8 cellular contexts compared by ENCODE assay signal in genomic region chr2:127086800-127087737, GRCh38. TPM values are rescaled to one million over a fixed set of nuclear protein-coding genes. Genes with fewer than 3 reads are reported as not detected.
DNase-seq lines count a peak whose midpoint lies in the region; ATAC-seq, FAIRE-seq and TF ChIP-seq lines count a peak whose summit lies in the region.

No MANE protein-coding gene starts in this region.

- H3K9me3 ChIP-seq in pancreas, result no peaks in the 10 kb centered on the region

- intact Hi-C loops in pancreas (cut with DNase I), result no loop called here

- no peaks in the 10 kb centered on the region for H3K27me3 ChIP-seq in pancreas

- H3K27ac ChIP-seq in pancreas, result peak overlapping the region in 1 of 4 donors; percentile 23

- TF ChIP-seq CTCF in fibroblast of pulmonary artery (IDR thresholded peaks at IDR 0.05; ENCODE audit: low read length, missing control alignments) (no peak), pancreas (IDR thresholded peaks at IDR 0.05) (no peak)

- FAIRE-seq in pancreas (lab: Jason Lieb, UNC), result no peak

- DNase-seq in SK-N-DZ (ENCODE audit: low spot score), result peak; percentile 70
- DNase-seq in fibroblast of pulmonary artery (ENCODE audit: low read depth), result peak; percentile 93
- DNase-seq in pancreas, result peak in 2 of 6 donors; percentile 21 to 66
- no peak for DNase-seq in NCI-H510A treated with DMSO at 0.1 percent for 48 hours (lab: John Stamatoyannopoulos, UW)
- no peak for DNase-seq in activated gamma-delta T cell (lab: John Stamatoyannopoulos, UW)
- no peak for DNase-seq in cerebellum (ENCODE audit: low spot score)

- peak; percentile 81 for ATAC-seq in GM18873 (IDR thresholded peaks at IDR 0.05; ENCODE audit: low FRiP score, unreplicated experiment)
- peak; percentile 65 for ATAC-seq in HG02981 (IDR thresholded peaks at IDR 0.05; ENCODE audit: unreplicated experiment)
- ATAC-seq in pancreas, result peak; percentile 24 to 47 (median 39)

- WGBS in pancreas, 2 donors, result 58 to 61% methylated on average over 25 to 26 of the region's 26 CpGs

- H3K36me3 ChIP-seq in pancreas, result no peaks in the 10 kb centered on the region

- H3K4me3 ChIP-seq in fibroblast of pulmonary artery (replicated peaks; ENCODE audit: low read depth, low read length), result peak overlapping the region; percentile 30
- peak overlapping the region in 1 of 4 donors; percentile 17 for H3K4me3 ChIP-seq in pancreas

- H3K4me1 ChIP-seq in pancreas, result no peaks in the 10 kb centered on the region

RNA-seq across cellular contexts. Expression of gene BIN1, which starts 19.9 kb away (rescaled TPM):
- 73.3 and 73.9 TPM in 2 replicates for polyA plus RNA-seq in SK-N-DZ (2014; cell fraction: cytosol; rRNA removed)
- 151 and 178 TPM in 2 replicates for polyA plus RNA-seq in SK-N-DZ (2014; cell fraction: nucleus; rRNA removed)
- total RNA-seq in pancreas, result 10 to 100 TPM; 13.3 to 21.3 (median 15.4) TPM
- 10 to 100 TPM; 15.6 to 19.6 TPM for polyA plus RNA-seq in pancreas
- 43.7 TPM for total RNA-seq in cerebellum

Comparison
In these comparisons a context has a peak if more than half of its experiments do, and no peak if none do; other contexts are left out.
1. DNase-seq: peak in SK-N-DZ (single experiment) and fibroblast of pulmonary artery (single experiment); none in NCI-H510A treated with DMSO at 0.1 percent for 48 hours (single experiment), activated gamma-delta T cell (single experiment) and cerebellum (single experiment).
2. Peak in every context shown above with its lines, with median percentiles within 50 percentile points of each other: ATAC-seq.